In genomic region chr2:43269074-43269572, GRCh38 we compare ENCODE assay signal across 8 cellular contexts. TPM values are rescaled to one million over a fixed set of nuclear protein-coding genes. Genes with fewer than 3 reads are reported as not detected.
DNase-seq lines count a peak whose midpoint lies in the region; ATAC-seq and TF ChIP-seq lines count a peak whose summit lies in the region.

No MANE protein-coding gene starts in this region.

- peaks cover 11% of the 10 kb centered on the region for H3K36me3 Mint-ChIP-seq in activated naive CD8-positive, alpha-beta T cell treated with anti-CD3 and anti-CD28 coated beads, Interleukin-2, amount 50 U/mL, for 24 hours (ENCODE audit: low read depth)

- ATAC-seq in activated naive CD8-positive, alpha-beta T cell treated with anti-CD3 and anti-CD28 coated beads, Interleukin-2, amount 50 U/mL, for 24 hours: no peak

- H3K4me2 ChIP-seq in hepatocyte: peak overlapping the region; percentile 55

- H3K27ac ChIP-seq in adrenal gland: peak overlapping the region; percentile 56 to 96 (median 74)
- peak overlapping the region; percentile 89 for H3K27ac ChIP-seq in hepatocyte
- H3K27ac ChIP-seq in skeletal muscle tissue (ENCODE audit: low read depth, low read length): peak overlapping the region; percentile 64

- H3K9me3 Mint-ChIP-seq in activated naive CD8-positive, alpha-beta T cell treated with anti-CD3 and anti-CD28 coated beads, Interleukin-2, amount 50 U/mL, for 24 hours: no peaks in the 10 kb centered on the region

- peak in 1 of 2 donors; percentile 53 for TF ChIP-seq POLR2A in adrenal gland (IDR thresholded peaks at IDR 0.05)

- H3K27me3 ChIP-seq in adrenal gland (no peaks in the 10 kb centered on the region), hepatocyte (no peaks in the 10 kb centered on the region), skeletal muscle tissue (ENCODE audit: control insufficient read depth in 3 of 3, insufficient read depth in 3 of 3, low read length in 3 of 3) (no peaks in the 10 kb centered on the region)

- no peaks in the 10 kb centered on the region for H4K20me1 ChIP-seq in hepatocyte (ENCODE audit: insufficient read depth, poor library complexity, severe bottlenecking)

- TF ChIP-seq CTCF in adrenal gland (IDR thresholded peaks at IDR 0.05) (peak in 2 of 6 experiments; percentile 11 to 37), hepatocyte (IDR thresholded peaks at IDR 0.05; ENCODE audit: poor library complexity) (no peak), GM10266 (IDR thresholded peaks at IDR 0.05; ENCODE audit: control insufficient read depth, insufficient read depth, low read depth, missing control alignments) (no peak)

- H3K27me3 Mint-ChIP-seq in activated naive CD8-positive, alpha-beta T cell treated with anti-CD3 and anti-CD28 coated beads, Interleukin-2, amount 50 U/mL, for 24 hours: no peaks in the 10 kb centered on the region

- H3K36me3 ChIP-seq in adrenal gland (replicated peaks in 1 of 2) (no peaks in the 10 kb centered on the region), hepatocyte (replicated peaks; ENCODE audit: insufficient read depth, low read depth) (no peaks in the 10 kb centered on the region), skeletal muscle tissue (ENCODE audit: control insufficient read depth in 3 of 3, insufficient read depth in 3 of 3, low read length in 3 of 3) (no peaks in the 10 kb centered on the region)

- peak overlapping the region; percentile 0 to 61 (median 27) for H3K9ac ChIP-seq in skeletal muscle tissue (ENCODE audit: low read depth in 1 of 3, low read length in 3 of 3)

- no peak overlapping the region for H2AFZ ChIP-seq in hepatocyte

- H3K9me2 ChIP-seq in hepatocyte (replicated peaks; ENCODE audit: insufficient read depth): no peaks in the 10 kb centered on the region

- no peaks in the 10 kb centered on the region for H3K79me2 ChIP-seq in hepatocyte

- peak; percentile 87 for DNase-seq in HS-27A (ENCODE audit: low read depth)
- peak; percentile 82 to 98 (median 96) for DNase-seq in adrenal gland
- peak; percentile 74 for DNase-seq in hepatocyte (ENCODE audit: low spot score)
- DNase-seq in cortex of kidney (lab: John Stamatoyannopoulos, UW): no peak
- no peak for DNase-seq in NK-92 treated with Interleukin-12 subunit alpha and Interleukin-12 subunit beta, amount 100 ng/mL, for 24 hours (lab: John Stamatoyannopoulos, UW)
- DNase-seq in activated naive CD8-positive, alpha-beta T cell treated with anti-CD3 and anti-CD28 coated beads, Interleukin-2, amount 50 U/mL, for 24 hours: no peak
- no peak for DNase-seq in GM10266 (ENCODE audit: extremely low spot score)

- H3K4me1 ChIP-seq in adrenal gland (replicated peaks in 1 of 2) (peaks cover 21 to 54% of the 10 kb centered on the region in 2 donors), hepatocyte (ENCODE audit: insufficient read depth) (peaks cover 35% of the 10 kb centered on the region), skeletal muscle tissue (ENCODE audit: control insufficient read depth in 3 of 3, insufficient read depth in 3 of 3, low read length in 3 of 3) (peaks cover 31 to 49% (median 36%) of the 10 kb centered on the region in 3 donors)

- H3K4me1 Mint-ChIP-seq in activated naive CD8-positive, alpha-beta T cell treated with anti-CD3 and anti-CD28 coated beads, Interleukin-2, amount 50 U/mL, for 24 hours: peaks cover 22% of the 10 kb centered on the region

- intact Hi-C loops in adrenal gland (cut with DNase I): no loop called here

- no peaks in the 10 kb centered on the region for H3K9me3 ChIP-seq in adrenal gland (replicated peaks in 1 of 3)
- H3K9me3 ChIP-seq in hepatocyte (ENCODE audit: low read depth): no peaks in the 10 kb centered on the region
- H3K9me3 ChIP-seq in skeletal muscle tissue (ENCODE audit: control insufficient read depth in 3 of 3, low read length in 3 of 3): no peaks in the 10 kb centered on the region

- H3K4me3 ChIP-seq in adrenal gland (peak overlapping the region in 1 of 4 donors; percentile 11), hepatocyte (no peak overlapping the region), skeletal muscle tissue (ENCODE audit: low read length in 3 of 3) (peak overlapping the region in 2 of 3 donors; percentile 45 to 49)

- no peak overlapping the region for H3K27ac Mint-ChIP-seq in activated naive CD8-positive, alpha-beta T cell treated with anti-CD3 and anti-CD28 coated beads, Interleukin-2, amount 50 U/mL, for 24 hours

- WGBS in adrenal gland, 4 donors: 32 to 38% (median 33%) methylated on average over 12 to 14 of the region's 14 CpGs
- 65% methylated on average over 14 of the region's 14 CpGs for WGBS in hepatocyte (ENCODE audit: low lambda C conversion rate, missing lambda C conversion rate)

- no peak overlapping the region for H3K4me3 Mint-ChIP-seq in activated naive CD8-positive, alpha-beta T cell treated with anti-CD3 and anti-CD28 coated beads, Interleukin-2, amount 50 U/mL, for 24 hours

RNA-seq across cellular contexts. Expression of gene ZFP36L2, which starts 42.7 kb away (rescaled TPM):
- total RNA-seq in adrenal gland (100 to 1,000 TPM in 5 of 8 donors, 10 to 100 TPM in 3; 46.2 to 333 (median 111) TPM), hepatocyte (77.6 and 85.1 TPM in 2 replicates), skeletal muscle tissue (14.1 TPM)
- polyA plus RNA-seq in adrenal gland (100 to 1,000 TPM in 2 of 3 donors, 10 to 100 TPM in 1; 29.2 to 159 (median 105) TPM), hepatocyte (266 and 285 TPM in 2 replicates)

Comparison
In these comparisons a context has a peak if more than half of its experiments do, and no peak if none do; other contexts are left out.
1. DNase-seq: peak in HS-27A (single experiment), adrenal gland (7 of 7) and hepatocyte (single experiment); none in cortex of kidney (single experiment), NK-92 treated with Interleukin-12 subunit alpha and Interleukin-12 subunit beta, amount 100 ng/mL, for 24 hours (single experiment), activated naive CD8-positive, alpha-beta T cell treated with anti-CD3 and anti-CD28 coated beads, Interleukin-2, amount 50 U/mL, for 24 hours (single experiment) and GM10266 (single experiment).
2. Peak in every context shown above with its lines, with median percentiles within 50 percentile points of each other: H3K27ac ChIP-seq.